Comparison of ENCODE assay signal across 19 cellular contexts in the genomic region with DNA sequence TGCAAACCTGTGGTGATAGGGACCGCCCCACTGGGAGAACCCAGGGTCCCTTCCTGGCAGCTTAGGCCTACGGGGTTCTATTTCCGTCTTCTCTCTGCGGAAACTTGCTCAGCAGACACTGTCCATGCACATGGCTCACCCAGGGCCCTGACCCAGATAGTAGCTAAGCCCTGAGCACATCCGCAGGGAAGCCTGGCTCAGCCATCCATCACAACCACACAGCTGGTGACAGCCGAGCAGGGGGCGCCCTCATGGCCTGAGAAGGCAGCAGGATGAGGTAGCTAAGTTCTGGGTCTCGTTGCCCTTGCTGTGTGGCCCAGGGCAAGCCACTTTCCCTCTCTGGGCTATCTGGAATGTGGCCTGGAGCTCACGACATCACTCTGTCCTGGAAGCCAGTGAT. TPM values are rescaled to one million over a fixed set of nuclear protein-coding genes. Genes with fewer than 3 reads are reported as not detected.
"Had no signal": no experiment of that assay in that cellular context is flagged by ENCODE, and none has a peak within 500 bp of the region (broad histone marks: within the 10 kb centered on the region; RNA-seq: fewer than 3 reads in every experiment).

No MANE protein-coding gene starts in this region.

- H3K4me3 ChIP-seq: dorsolateral prefrontal cortex, hepatocyte, lower lobe of right lung, tibial nerve had no signal

- H3K4me1 ChIP-seq: lower lobe of right lung had no signal

- DNase-seq: activated CD4-positive, alpha-beta T cell treated with anti-CD3 and anti-CD28 coated beads, Interleukin-2, amount 10 ng/mL, durations not matched to agents 7 days and 5 days; activated CD8-positive, alpha-beta memory T cell treated with anti-CD3 and anti-CD28 coated beads, Interleukin-2, amount 50 U/mL, for 4 hours; activated naive CD4-positive, alpha-beta T cell treated with anti-CD3 and anti-CD28 coated beads for 36 hours; activated naive CD8-positive, alpha-beta T cell treated with anti-CD3 and anti-CD28 coated beads, Interleukin-2, amount 50 U/mL, for 24 hours; activated T-cell treated with anti-CD3 and anti-CD28 coated beads, Interleukin-2, amount 50 U/mL, for 4 hours; anterior cingulate cortex; brain microvascular endothelial cell; central memory CD4-positive, alpha-beta T cell; dorsolateral prefrontal cortex; foreskin fibroblast; lower lobe of right lung; retina; stimulated activated naive CD8-positive, alpha-beta T cell treated with anti-CD3 and anti-CD28 coated beads, Interleukin-15, Interleukin-2, amounts not matched to agents 100 U/mL and 50 U/mL, for 24 hours; substantia nigra had no signal

- H3K27ac ChIP-seq: brain microvascular endothelial cell, dorsolateral prefrontal cortex, epithelial cell of prostate, hepatocyte, lower lobe of right lung, tibial nerve had no signal

- H3K27me3 ChIP-seq: brain microvascular endothelial cell, hepatocyte, tibial nerve had no signal

- ATAC-seq: activated CD4-positive, CD25-positive, alpha-beta regulatory T cell treated with anti-CD3 and anti-CD28 coated beads, Interleukin-2, amount 50 U/mL, for 24 hours; activated naive CD8-positive, alpha-beta T cell treated with anti-CD3 and anti-CD28 coated beads, Interleukin-2, amount 50 U/mL, for 24 hours; activated T-cell treated with anti-CD3 and anti-CD28 coated beads, Interleukin-2, amount 50 U/mL, for 4 hours; lower lobe of right lung; natural killer cell treated with Interleukin-12 subunit alpha and Interleukin-12 subunit beta and Interleukin-15 and Interleukin-18, amount 100 ng/mL, for 72 hours; stimulated activated naive CD8-positive, alpha-beta T cell treated with anti-CD3 and anti-CD28 coated beads, Interleukin-15, Interleukin-2, amounts not matched to agents 100 U/mL and 50 U/mL, for 24 hours had no signal

- H2AFZ ChIP-seq: hepatocyte had no signal

- H3K79me2 ChIP-seq: hepatocyte had no signal

- H3K36me3 ChIP-seq: brain microvascular endothelial cell, lower lobe of right lung, tibial nerve had no signal

- H3K4me2 ChIP-seq: hepatocyte had no signal

RNA-seq across cellular contexts. Expression of a gene that starts 23.3 kb away (rescaled TPM):
- total RNA-seq: activated CD4-positive, alpha-beta T cell treated with anti-CD3 and anti-CD28 coated beads, Interleukin-2, amount 10 ng/mL, durations not matched to agents 7 days and 5 days; activated naive CD4-positive, alpha-beta T cell treated with anti-CD3 and anti-CD28 coated beads for 36 hours had no signal
